In genomic region chr9:121133104-121133816, GRCh38 we compare ENCODE assay signal across 1 cellular context.
TF ChIP-seq lines count a peak whose summit lies in the region.

No MANE protein-coding gene starts in this region.

TF ChIP-seq in HepG2, 621 proteins besides CTCF, POLR2A, EP300 and RAD21 (continued from another document and continues in another):
- TF ChIP-seq, protein P1, sequence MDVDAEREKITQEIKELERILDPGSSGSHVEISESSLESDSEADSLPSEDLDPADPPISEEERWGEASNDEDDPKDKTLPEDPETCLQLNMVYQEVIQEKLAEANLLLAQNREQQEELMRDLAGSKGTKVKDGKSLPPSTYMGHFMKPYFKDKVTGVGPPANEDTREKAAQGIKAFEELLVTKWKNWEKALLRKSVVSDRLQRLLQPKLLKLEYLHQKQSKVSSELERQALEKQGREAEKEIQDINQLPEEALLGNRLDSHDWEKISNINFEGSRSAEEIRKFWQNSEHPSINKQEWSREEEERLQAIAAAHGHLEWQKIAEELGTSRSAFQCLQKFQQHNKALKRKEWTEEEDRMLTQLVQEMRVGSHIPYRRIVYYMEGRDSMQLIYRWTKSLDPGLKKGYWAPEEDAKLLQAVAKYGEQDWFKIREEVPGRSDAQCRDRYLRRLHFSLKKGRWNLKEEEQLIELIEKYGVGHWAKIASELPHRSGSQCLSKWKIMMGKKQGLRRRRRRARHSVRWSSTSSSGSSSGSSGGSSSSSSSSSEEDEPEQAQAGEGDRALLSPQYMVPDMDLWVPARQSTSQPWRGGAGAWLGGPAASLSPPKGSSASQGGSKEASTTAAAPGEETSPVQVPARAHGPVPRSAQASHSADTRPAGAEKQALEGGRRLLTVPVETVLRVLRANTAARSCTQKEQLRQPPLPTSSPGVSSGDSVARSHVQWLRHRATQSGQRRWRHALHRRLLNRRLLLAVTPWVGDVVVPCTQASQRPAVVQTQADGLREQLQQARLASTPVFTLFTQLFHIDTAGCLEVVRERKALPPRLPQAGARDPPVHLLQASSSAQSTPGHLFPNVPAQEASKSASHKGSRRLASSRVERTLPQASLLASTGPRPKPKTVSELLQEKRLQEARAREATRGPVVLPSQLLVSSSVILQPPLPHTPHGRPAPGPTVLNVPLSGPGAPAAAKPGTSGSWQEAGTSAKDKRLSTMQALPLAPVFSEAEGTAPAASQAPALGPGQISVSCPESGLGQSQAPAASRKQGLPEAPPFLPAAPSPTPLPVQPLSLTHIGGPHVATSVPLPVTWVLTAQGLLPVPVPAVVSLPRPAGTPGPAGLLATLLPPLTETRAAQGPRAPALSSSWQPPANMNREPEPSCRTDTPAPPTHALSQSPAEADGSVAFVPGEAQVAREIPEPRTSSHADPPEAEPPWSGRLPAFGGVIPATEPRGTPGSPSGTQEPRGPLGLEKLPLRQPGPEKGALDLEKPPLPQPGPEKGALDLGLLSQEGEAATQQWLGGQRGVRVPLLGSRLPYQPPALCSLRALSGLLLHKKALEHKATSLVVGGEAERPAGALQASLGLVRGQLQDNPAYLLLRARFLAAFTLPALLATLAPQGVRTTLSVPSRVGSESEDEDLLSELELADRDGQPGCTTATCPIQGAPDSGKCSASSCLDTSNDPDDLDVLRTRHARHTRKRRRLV (CRISPR knock-in tag; IDR thresholded peaks at IDR 0.05), result no peak
- TF ChIP-seq MATR3 (CRISPR knock-in tag; IDR thresholded peaks at IDR 0.05), result no peak
- no peak for TF ChIP-seq ZNF530 (CRISPR knock-in tag; IDR thresholded peaks at IDR 0.05; ENCODE audit: low read depth)
- no peak for TF ChIP-seq ZNF10 (CRISPR knock-in tag; IDR thresholded peaks at IDR 0.05; ENCODE audit: borderline replicate concordance, low read depth)
- no peak for TF ChIP-seq ZNF782 (CRISPR knock-in tag; IDR thresholded peaks at IDR 0.05; ENCODE audit: borderline replicate concordance)
- TF ChIP-seq, protein P2, sequence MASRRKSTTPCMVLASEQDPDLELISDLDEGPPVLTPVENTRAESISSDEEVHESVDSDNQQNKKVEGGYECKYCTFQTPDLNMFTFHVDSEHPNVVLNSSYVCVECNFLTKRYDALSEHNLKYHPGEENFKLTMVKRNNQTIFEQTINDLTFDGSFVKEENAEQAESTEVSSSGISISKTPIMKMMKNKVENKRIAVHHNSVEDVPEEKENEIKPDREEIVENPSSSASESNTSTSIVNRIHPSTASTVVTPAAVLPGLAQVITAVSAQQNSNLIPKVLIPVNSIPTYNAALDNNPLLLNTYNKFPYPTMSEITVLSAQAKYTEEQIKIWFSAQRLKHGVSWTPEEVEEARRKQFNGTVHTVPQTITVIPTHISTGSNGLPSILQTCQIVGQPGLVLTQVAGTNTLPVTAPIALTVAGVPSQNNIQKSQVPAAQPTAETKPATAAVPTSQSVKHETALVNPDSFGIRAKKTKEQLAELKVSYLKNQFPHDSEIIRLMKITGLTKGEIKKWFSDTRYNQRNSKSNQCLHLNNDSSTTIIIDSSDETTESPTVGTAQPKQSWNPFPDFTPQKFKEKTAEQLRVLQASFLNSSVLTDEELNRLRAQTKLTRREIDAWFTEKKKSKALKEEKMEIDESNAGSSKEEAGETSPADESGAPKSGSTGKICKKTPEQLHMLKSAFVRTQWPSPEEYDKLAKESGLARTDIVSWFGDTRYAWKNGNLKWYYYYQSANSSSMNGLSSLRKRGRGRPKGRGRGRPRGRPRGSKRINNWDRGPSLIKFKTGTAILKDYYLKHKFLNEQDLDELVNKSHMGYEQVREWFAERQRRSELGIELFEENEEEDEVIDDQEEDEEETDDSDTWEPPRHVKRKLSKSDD (CRISPR knock-in tag; IDR thresholded peaks at IDR 0.05; ENCODE audit: low read depth), result no peak
- TF ChIP-seq KAT7 (CRISPR knock-in tag; IDR thresholded peaks at IDR 0.05; ENCODE audit: borderline replicate concordance), result no peak; the same call in 1 of the 2 replicates
- TF ChIP-seq, protein P3, sequence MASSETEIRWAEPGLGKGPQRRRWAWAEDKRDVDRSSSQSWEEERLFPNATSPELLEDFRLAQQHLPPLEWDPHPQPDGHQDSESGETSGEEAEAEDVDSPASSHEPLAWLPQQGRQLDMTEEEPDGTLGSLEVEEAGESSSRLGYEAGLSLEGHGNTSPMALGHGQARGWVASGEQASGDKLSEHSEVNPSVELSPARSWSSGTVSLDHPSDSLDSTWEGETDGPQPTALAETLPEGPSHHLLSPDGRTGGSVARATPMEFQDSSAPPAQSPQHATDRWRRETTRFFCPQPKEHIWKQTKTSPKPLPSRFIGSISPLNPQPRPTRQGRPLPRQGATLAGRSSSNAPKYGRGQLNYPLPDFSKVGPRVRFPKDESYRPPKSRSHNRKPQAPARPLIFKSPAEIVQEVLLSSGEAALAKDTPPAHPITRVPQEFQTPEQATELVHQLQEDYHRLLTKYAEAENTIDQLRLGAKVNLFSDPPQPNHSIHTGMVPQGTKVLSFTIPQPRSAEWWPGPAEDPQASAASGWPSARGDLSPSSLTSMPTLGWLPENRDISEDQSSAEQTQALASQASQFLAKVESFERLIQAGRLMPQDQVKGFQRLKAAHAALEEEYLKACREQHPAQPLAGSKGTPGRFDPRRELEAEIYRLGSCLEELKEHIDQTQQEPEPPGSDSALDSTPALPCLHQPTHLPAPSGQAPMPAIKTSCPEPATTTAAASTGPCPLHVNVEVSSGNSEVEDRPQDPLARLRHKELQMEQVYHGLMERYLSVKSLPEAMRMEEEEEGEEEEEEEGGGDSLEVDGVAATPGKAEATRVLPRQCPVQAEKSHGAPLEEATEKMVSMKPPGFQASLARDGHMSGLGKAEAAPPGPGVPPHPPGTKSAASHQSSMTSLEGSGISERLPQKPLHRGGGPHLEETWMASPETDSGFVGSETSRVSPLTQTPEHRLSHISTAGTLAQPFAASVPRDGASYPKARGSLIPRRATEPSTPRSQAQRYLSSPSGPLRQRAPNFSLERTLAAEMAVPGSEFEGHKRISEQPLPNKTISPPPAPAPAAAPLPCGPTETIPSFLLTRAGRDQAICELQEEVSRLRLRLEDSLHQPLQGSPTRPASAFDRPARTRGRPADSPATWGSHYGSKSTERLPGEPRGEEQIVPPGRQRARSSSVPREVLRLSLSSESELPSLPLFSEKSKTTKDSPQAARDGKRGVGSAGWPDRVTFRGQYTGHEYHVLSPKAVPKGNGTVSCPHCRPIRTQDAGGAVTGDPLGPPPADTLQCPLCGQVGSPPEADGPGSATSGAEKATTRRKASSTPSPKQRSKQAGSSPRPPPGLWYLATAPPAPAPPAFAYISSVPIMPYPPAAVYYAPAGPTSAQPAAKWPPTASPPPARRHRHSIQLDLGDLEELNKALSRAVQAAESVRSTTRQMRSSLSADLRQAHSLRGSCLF (CRISPR knock-in tag; IDR thresholded peaks at IDR 0.05; ENCODE audit: borderline replicate concordance), result no peak
- no peak for TF ChIP-seq SRSF1 (optimal IDR thresholded peaks at IDR 0.05; ENCODE audit: low read depth, low read length)
- TF ChIP-seq, protein P4, sequence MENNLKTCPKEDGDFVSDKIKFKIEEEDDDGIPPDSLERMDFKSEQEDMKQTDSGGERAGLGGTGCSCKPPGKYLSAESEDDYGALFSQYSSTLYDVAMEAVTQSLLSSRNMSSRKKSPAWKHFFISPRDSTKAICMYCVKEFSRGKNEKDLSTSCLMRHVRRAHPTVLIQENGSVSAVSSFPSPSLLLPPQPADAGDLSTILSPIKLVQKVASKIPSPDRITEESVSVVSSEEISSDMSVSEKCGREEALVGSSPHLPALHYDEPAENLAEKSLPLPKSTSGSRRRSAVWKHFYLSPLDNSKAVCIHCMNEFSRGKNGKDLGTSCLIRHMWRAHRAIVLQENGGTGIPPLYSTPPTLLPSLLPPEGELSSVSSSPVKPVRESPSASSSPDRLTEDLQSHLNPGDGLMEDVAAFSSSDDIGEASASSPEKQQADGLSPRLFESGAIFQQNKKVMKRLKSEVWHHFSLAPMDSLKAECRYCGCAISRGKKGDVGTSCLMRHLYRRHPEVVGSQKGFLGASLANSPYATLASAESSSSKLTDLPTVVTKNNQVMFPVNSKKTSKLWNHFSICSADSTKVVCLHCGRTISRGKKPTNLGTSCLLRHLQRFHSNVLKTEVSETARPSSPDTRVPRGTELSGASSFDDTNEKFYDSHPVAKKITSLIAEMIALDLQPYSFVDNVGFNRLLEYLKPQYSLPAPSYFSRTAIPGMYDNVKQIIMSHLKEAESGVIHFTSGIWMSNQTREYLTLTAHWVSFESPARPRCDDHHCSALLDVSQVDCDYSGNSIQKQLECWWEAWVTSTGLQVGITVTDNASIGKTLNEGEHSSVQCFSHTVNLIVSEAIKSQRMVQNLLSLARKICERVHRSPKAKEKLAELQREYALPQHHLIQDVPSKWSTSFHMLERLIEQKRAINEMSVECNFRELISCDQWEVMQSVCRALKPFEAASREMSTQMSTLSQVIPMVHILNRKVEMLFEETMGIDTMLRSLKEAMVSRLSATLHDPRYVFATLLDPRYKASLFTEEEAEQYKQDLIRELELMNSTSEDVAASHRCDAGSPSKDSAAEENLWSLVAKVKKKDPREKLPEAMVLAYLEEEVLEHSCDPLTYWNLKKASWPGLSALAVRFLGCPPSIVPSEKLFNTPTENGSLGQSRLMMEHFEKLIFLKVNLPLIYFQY (CRISPR knock-in tag; IDR thresholded peaks at IDR 0.05; ENCODE audit: borderline replicate concordance), result no peak
- TF ChIP-seq JDP2 (CRISPR knock-in tag; IDR thresholded peaks at IDR 0.05; ENCODE audit: borderline replicate concordance), result no peak
- no peak for TF ChIP-seq LCORL (IDR thresholded peaks at IDR 0.05)
- peak; percentile 56; the same call in 1 of the 2 replicates for TF ChIP-seq LCORL (CRISPR knock-in tag; IDR thresholded peaks at IDR 0.05)
- TF ChIP-seq, protein P5, sequence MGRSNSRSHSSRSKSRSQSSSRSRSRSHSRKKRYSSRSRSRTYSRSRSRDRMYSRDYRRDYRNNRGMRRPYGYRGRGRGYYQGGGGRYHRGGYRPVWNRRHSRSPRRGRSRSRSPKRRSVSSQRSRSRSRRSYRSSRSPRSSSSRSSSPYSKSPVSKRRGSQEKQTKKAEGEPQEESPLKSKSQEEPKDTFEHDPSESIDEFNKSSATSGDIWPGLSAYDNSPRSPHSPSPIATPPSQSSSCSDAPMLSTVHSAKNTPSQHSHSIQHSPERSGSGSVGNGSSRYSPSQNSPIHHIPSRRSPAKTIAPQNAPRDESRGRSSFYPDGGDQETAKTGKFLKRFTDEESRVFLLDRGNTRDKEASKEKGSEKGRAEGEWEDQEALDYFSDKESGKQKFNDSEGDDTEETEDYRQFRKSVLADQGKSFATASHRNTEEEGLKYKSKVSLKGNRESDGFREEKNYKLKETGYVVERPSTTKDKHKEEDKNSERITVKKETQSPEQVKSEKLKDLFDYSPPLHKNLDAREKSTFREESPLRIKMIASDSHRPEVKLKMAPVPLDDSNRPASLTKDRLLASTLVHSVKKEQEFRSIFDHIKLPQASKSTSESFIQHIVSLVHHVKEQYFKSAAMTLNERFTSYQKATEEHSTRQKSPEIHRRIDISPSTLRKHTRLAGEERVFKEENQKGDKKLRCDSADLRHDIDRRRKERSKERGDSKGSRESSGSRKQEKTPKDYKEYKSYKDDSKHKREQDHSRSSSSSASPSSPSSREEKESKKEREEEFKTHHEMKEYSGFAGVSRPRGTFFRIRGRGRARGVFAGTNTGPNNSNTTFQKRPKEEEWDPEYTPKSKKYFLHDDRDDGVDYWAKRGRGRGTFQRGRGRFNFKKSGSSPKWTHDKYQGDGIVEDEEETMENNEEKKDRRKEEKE (IDR thresholded peaks at IDR 0.05), result no peak
- no peak for TF ChIP-seq HNRNPH1 (optimal IDR thresholded peaks at IDR 0.05; ENCODE audit: low read depth, low read length)
- TF ChIP-seq, protein P6, sequence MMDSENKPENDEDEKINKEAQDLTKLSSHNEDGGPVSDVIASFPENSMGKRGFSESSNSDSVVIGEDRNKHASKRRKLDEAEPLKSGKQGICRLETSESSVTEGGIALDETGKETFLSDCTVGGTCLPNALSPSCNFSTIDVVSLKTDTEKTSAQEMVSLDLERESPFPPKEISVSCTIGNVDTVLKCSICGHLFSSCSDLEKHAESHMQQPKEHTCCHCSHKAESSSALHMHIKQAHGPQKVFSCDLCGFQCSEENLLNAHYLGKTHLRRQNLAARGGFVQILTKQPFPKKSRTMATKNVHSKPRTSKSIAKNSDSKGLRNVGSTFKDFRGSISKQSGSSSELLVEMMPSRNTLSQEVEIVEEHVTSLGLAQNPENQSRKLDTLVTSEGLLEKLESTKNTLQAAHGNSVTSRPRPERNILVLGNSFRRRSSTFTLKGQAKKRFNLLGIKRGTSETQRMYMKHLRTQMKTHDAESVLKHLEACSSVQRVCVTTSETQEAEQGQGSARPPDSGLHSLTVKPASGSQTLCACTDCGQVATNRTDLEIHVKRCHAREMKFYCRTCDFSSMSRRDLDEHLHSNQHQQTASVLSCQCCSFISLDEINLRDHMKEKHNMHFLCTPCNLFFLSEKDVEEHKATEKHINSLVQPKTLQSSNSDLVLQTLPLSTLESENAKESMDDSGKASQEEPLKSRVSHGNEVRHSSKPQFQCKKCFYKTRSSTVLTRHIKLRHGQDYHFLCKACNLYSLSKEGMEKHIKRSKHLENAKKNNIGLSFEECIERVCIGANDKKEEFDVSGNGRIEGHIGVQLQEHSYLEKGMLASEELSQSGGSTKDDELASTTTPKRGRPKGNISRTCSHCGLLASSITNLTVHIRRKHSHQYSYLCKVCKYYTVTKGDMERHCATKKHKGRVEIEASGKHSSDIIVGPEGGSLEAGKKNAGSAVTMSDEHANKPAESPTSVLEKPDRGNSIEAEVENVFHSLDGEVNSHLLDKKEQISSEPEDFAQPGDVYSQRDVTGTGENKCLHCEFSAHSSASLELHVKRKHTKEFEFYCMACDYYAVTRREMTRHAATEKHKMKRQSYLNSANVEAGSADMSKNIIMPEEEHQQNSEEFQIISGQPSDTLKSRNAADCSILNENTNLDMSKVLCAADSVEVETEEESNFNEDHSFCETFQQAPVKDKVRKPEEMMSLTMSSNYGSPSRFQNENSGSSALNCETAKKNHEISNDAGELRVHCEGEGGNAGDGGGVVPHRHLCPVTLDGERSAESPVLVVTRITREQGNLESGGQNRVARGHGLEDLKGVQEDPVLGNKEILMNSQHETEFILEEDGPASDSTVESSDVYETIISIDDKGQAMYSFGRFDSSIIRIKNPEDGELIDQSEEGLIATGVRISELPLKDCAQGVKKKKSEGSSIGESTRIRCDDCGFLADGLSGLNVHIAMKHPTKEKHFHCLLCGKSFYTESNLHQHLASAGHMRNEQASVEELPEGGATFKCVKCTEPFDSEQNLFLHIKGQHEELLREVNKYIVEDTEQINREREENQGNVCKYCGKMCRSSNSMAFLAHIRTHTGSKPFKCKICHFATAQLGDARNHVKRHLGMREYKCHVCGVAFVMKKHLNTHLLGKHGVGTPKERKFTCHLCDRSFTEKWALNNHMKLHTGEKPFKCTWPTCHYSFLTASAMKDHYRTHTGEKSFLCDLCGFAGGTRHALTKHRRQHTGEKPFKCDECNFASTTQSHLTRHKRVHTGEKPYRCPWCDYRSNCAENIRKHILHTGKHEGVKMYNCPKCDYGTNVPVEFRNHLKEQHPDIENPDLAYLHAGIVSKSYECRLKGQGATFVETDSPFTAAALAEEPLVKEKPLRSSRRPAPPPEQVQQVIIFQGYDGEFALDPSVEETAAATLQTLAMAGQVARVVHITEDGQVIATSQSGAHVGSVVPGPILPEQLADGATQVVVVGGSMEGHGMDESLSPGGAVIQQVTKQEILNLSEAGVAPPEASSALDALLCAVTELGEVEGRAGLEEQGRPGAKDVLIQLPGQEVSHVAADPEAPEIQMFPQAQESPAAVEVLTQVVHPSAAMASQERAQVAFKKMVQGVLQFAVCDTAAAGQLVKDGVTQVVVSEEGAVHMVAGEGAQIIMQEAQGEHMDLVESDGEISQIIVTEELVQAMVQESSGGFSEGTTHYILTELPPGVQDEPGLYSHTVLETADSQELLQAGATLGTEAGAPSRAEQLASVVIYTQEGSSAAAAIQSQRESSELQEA (CRISPR knock-in tag; IDR thresholded peaks at IDR 0.05; ENCODE audit: not compliant biosample characterization), result no peak
- TF ChIP-seq NFYB (CRISPR knock-in tag; IDR thresholded peaks at IDR 0.05), result no peak
- no peak for TF ChIP-seq NR3C1 (CRISPR knock-in tag; IDR thresholded peaks at IDR 0.05)
- TF ChIP-seq, protein P7, sequence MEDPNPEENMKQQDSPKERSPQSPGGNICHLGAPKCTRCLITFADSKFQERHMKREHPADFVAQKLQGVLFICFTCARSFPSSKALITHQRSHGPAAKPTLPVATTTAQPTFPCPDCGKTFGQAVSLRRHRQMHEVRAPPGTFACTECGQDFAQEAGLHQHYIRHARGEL (CRISPR knock-in tag; IDR thresholded peaks at IDR 0.05), result no peak
- TF ChIP-seq ZNF549 (CRISPR knock-in tag; IDR thresholded peaks at IDR 0.05), result no peak
- 0 out of 2 replicates have a peak, but pooled peaks have one; percentile 14 for TF ChIP-seq ZNF331 (CRISPR knock-in tag; IDR thresholded peaks at IDR 0.05)
